9 cellular contexts compared by ENCODE assay signal in genomic region chr21:46152939-46153258, GRCh38. TPM values are rescaled to one million over a fixed set of nuclear protein-coding genes. Genes with fewer than 3 reads are reported as not detected.
DNase-seq lines count a peak whose midpoint lies in the region; ATAC-seq and TF ChIP-seq lines count a peak whose summit lies in the region.
"Had no signal": no experiment of that assay in that cellular context is flagged by ENCODE, and none has a peak within 500 bp of the region (broad histone marks: within the 10 kb centered on the region; RNA-seq: fewer than 3 reads in every experiment).

No MANE protein-coding gene starts in this region.

- H3K9me3 ChIP-seq in mucosa of stomach (ENCODE audit: control insufficient read depth, low read length), result no peaks in the 10 kb centered on the region
- no peaks in the 10 kb centered on the region for H3K9me3 ChIP-seq in thoracic aorta

- H3K27me3 ChIP-seq in mucosa of stomach (ENCODE audit: control insufficient read depth, insufficient read depth, low read length) (no peaks in the 10 kb centered on the region), thoracic aorta (replicated peaks; ENCODE audit: insufficient read depth) (no peaks in the 10 kb centered on the region)

- no peak overlapping the region for H3K27ac ChIP-seq in thoracic aorta

- H3K36me3 ChIP-seq in mucosa of stomach (ENCODE audit: control insufficient read depth, insufficient read depth, low read length) (no peaks in the 10 kb centered on the region), thoracic aorta (no peaks in the 10 kb centered on the region)

- peak; percentile 59 for DNase-seq in activated effector memory CD4-positive, alpha-beta T cell treated with anti-CD3 and anti-CD28 coated beads, Interleukin-2, amount 50 U/mL, for 16 hours
- no peak for DNase-seq in activated effector memory CD4-positive, alpha-beta T cell treated with Interleukin-2 at 50 U/mL for 16 hours
- no peak for DNase-seq in epithelial cell of proximal tubule (ENCODE audit: low read depth)
- DNase-seq in thoracic aorta (ENCODE audit: low spot score), result peak; percentile 0
- DNase-seq in NCI-H748 (lab: John Stamatoyannopoulos, UW; ENCODE audit: unreplicated experiment), result no peak
- DNase-seq: NCI-H2081 had no signal

- H3K4me3 ChIP-seq in epithelial cell of proximal tubule (ENCODE audit: low read depth, low read length) (peak overlapping the region; percentile 41), mucosa of stomach (ENCODE audit: low read length) (no peak overlapping the region), thoracic aorta (peak overlapping the region; percentile 39)

- TF ChIP-seq CTCF in epithelial cell of proximal tubule (conservative IDR thresholded peaks at IDR 0.05; ENCODE audit: low read depth, low read length) (no peak), thoracic aorta (IDR thresholded peaks at IDR 0.05) (no peak)

- H3K4me1 ChIP-seq in mucosa of stomach (ENCODE audit: control insufficient read depth, insufficient read depth, low read length) (peaks cover 10% of the 10 kb centered on the region), thoracic aorta (ENCODE audit: control insufficient read depth in 1 of 2, low read depth in 2 of 2) (peaks cover 0 to 8% of the 10 kb centered on the region in 2 donors)

- ATAC-seq in thoracic aorta (ENCODE audit: insufficient number of reproducible peaks, low FRiP score, low read depth) (no peak), HG02973 (IDR thresholded peaks at IDR 0.05; ENCODE audit: unreplicated experiment) (no peak), GM19397 (IDR thresholded peaks at IDR 0.05; ENCODE audit: unreplicated experiment) (no peak)

- peak overlapping the region; percentile 62 for H3K9ac ChIP-seq in mucosa of stomach (ENCODE audit: low read length)

RNA-seq across cellular contexts. Expression of gene FTCD, which starts 2.5 kb away (rescaled TPM):
- not detected in 2 replicates for total RNA-seq in epithelial cell of proximal tubule
- total RNA-seq in thoracic aorta, result under 1 TPM in 1 of 2 donors, not detected in 1; 0.27 TPM

RNA-seq across cellular contexts. Expression of gene SPATC1L, which starts 31.4 kb away (rescaled TPM):
- total RNA-seq in epithelial cell of proximal tubule, result 15.6 and 22.0 TPM in 2 replicates
- 1 to 10 TPM; 3.2 to 7.9 TPM for total RNA-seq in thoracic aorta

RNA-seq across cellular contexts. Expression of gene COL6A2, which starts 55.0 kb away (rescaled TPM):
- total RNA-seq in epithelial cell of proximal tubule (71.5 and 138 TPM in 2 replicates), thoracic aorta (1,000 to 10,000 TPM; 1,835 to 1,885 TPM)

Comparison
In these comparisons a context has a peak if more than half of its experiments do, and no peak if none do; other contexts are left out.
1. DNase-seq: peak in activated effector memory CD4-positive, alpha-beta T cell treated with anti-CD3 and anti-CD28 coated beads, Interleukin-2, amount 50 U/mL, for 16 hours (single experiment) and thoracic aorta (single experiment); none in activated effector memory CD4-positive, alpha-beta T cell treated with Interleukin-2 at 50 U/mL for 16 hours (single experiment), epithelial cell of proximal tubule (single experiment) and NCI-H748 (single experiment).
2. RNA of gene COL6A2, which starts 55.0 kb away (total RNA-seq): 1,835 to 1,885 TPM in thoracic aorta; 71.5 to 138 TPM in epithelial cell of proximal tubule; every median in the first group is over 10 times any median in the second.